Comparison of ENCODE assay signal across 9 cellular contexts in genomic region chr5:142143878-142144277, GRCh38. TPM values are rescaled to one million over a fixed set of nuclear protein-coding genes. Genes with fewer than 3 reads are reported as not detected.
DNase-seq lines count a peak whose midpoint lies in the region; ATAC-seq, FAIRE-seq and TF ChIP-seq lines count a peak whose summit lies in the region.
"Had no signal": no experiment of that assay in that cellular context is flagged by ENCODE, and none has a peak within 500 bp of the region (broad histone marks: within the 10 kb centered on the region; RNA-seq: fewer than 3 reads in every experiment).

No MANE protein-coding gene starts in this region.

- peak; percentile 44 for DNase-seq in Ammon's horn (ENCODE audit: low spot score)
- DNase-seq in H54 (ENCODE audit: insufficient read length, low spot score), result no peak
- DNase-seq in SK-MEL-5 (ENCODE audit: low read depth, low spot score), result peak; percentile 62
- DNase-seq in fibroblast of villous mesenchyme (ENCODE audit: low read depth), result peak; percentile 62
- DNase-seq in sciatic nerve (ENCODE audit: low spot score), result no peak
- no peak for DNase-seq in suprapubic skin (ENCODE audit: low spot score in 2 of 2)

- ATAC-seq in sciatic nerve (peak; percentile 35), GM19463 (IDR thresholded peaks at IDR 0.05; ENCODE audit: unreplicated experiment) (no peak), GM21825 (IDR thresholded peaks at IDR 0.05; ENCODE audit: unreplicated experiment) (no peak)

- in situ Hi-C loops in SK-MEL-5 (cut with HindIII; ENCODE audit: low pct_unique_long_range_greater_than_20kb, low sequenced_read_pairs), result loop anchor here (25.0 kb wide), 1 partner anchor 132 kb away; the partner anchor contains the start of gene GNPDA1

- 38% methylated on average over 3 of the region's 3 CpGs for WGBS in suprapubic skin

- H3K4me3 ChIP-seq in fibroblast of villous mesenchyme (ENCODE audit: low read depth, low read length) (no peak overlapping the region), suprapubic skin (no peak overlapping the region)

- no peaks in the 10 kb centered on the region for H3K9me3 ChIP-seq in suprapubic skin

- intact Hi-C loops in sciatic nerve (cut with DNase I), result loop anchor here (5.0 kb wide), 1 partner anchor 152 kb away; no protein-coding TSS in a partner anchor

- TF ChIP-seq CTCF in fibroblast of villous mesenchyme (IDR thresholded peaks at IDR 0.05; ENCODE audit: insufficient read depth, low read depth, low read length) (peak; percentile 55), suprapubic skin (IDR thresholded peaks at IDR 0.05) (peak in 1 of 2 donors; percentile 40)

- H3K36me3 ChIP-seq in suprapubic skin, result peaks cover 86% of the 10 kb centered on the region

- no peak for TF ChIP-seq EP300 in suprapubic skin (IDR thresholded peaks at IDR 0.05)

- no peak for TF ChIP-seq POLR2A in H54 (IDR thresholded peaks at IDR 0.05; ENCODE audit: low read depth, low read length)
- no peak for TF ChIP-seq POLR2A in suprapubic skin (IDR thresholded peaks at IDR 0.05)

- H3K27ac ChIP-seq in suprapubic skin, result no peak overlapping the region
- H3K27ac ChIP-seq: HL-60 had no signal

- no peaks in the 10 kb centered on the region for H3K27me3 ChIP-seq in suprapubic skin

- peak; percentile 52 for FAIRE-seq in H54 (lab: Jason Lieb, UNC)

- H3K4me1 ChIP-seq in suprapubic skin, result no peaks in the 10 kb centered on the region

RNA-seq across cellular contexts. Expression of gene NDFIP1, which starts 35.3 kb away (rescaled TPM):
- total RNA-seq in SK-MEL-5 (2014; rRNA removed; shearing (Covaris generic)), result 38.6 and 41.8 TPM in 2 replicates
- 114 and 145 TPM in 2 replicates for polyA plus RNA-seq in SK-MEL-5 (2015; cell fraction: cytosol; rRNA removed)
- polyA plus RNA-seq in SK-MEL-5 (2015; cell fraction: nucleus; rRNA removed), result 5.0 and 9.2 TPM in 2 replicates
- total RNA-seq in fibroblast of villous mesenchyme (92.0 and 124 TPM in 2 replicates), sciatic nerve (86.5 TPM), suprapubic skin (100 to 1,000 TPM in 1 of 4 donors, 10 to 100 TPM in 3; 57.8 to 116 (median 75.7) TPM)

Comparison
In these comparisons a context has a peak if more than half of its experiments do, and no peak if none do; other contexts are left out.
1. DNase-seq: peak in Ammon's horn (single experiment), SK-MEL-5 (single experiment) and fibroblast of villous mesenchyme (single experiment); none in H54 (single experiment), sciatic nerve (single experiment) and suprapubic skin (0 of 2).